Comparison of ENCODE assay signal across 2 cellular contexts in the genomic region with DNA sequence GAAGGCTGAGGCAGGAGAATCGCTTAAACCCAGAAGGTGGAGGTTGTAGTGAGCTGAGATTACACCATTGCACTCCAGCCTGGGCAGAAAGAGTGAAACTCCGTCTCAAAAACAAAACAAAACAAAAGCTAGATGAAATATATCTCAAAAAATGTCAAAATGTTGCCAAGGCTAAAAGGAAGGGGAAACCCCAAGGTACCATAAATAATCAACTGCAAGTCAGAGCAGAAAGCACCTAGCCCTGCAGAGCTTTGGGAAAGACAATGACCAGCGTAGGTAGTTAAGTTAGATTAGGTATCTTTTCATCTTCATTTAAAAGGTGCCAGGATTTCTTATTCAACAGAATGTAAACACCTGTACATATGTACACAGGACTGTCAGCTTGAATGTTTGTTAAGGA.
A peak's percentile ranks its signal among the peaks of the same experiment; 100 is the strongest.
TF ChIP-seq lines count a peak whose summit lies in the region.

No MANE protein-coding gene starts in this region.

TF ChIP-seq in GM12891, 5 proteins besides CTCF, POLR2A, EP300 and RAD21:
- TF ChIP-seq PAX5 (IDR thresholded peaks at IDR 0.05; ENCODE audit: insufficient read depth, low read length, severe bottlenecking) (no peak), POLR2AphosphoS5 (IDR thresholded peaks at IDR 0.05; ENCODE audit: low read depth, low read length) (no peak), POU2F2 (IDR thresholded peaks at IDR 0.05; ENCODE audit: low read depth, low read length) (no peak), TAF1 (IDR thresholded peaks at IDR 0.05; ENCODE audit: low read depth, low read length) (no peak), SPI1 (IDR thresholded peaks at IDR 0.05; ENCODE audit: low read depth, low read length) (no peak)

TF ChIP-seq in HepG2, 621 proteins besides CTCF, POLR2A, EP300 and RAD21:
- TF ChIP-seq FOXA3 (CRISPR knock-in tag; IDR thresholded peaks at IDR 0.05) (0 out of 2 replicates have a peak, but pooled peaks have one; percentile 7), ZSCAN21 (CRISPR knock-in tag; IDR thresholded peaks at IDR 0.05; ENCODE audit: borderline replicate concordance) (no peak)
